In genomic region chr10:99412100-99412499, GRCh38 we compare ENCODE assay signal across 23 cellular contexts. TPM values are rescaled to one million over a fixed set of nuclear protein-coding genes. Genes with fewer than 3 reads are reported as not detected.
DNase-seq lines count a peak whose midpoint lies in the region; ATAC-seq, FAIRE-seq and TF ChIP-seq lines count a peak whose summit lies in the region.
"Had no signal": no experiment of that assay in that cellular context is flagged by ENCODE, and none has a peak within 500 bp of the region (broad histone marks: within the 10 kb centered on the region; RNA-seq: fewer than 3 reads in every experiment).

No MANE protein-coding gene starts in this region.

- TF ChIP-seq POLR2A in HepG2 (IDR thresholded peaks at IDR 0.05; ENCODE audit: insufficient read depth in 1 of 2, low read depth in 2 of 2, low read length in 2 of 2) = no peak

- no peak overlapping the region for H3K4me3 Mint-ChIP-seq in chondrocyte (ENCODE audit: unreplicated experiment)
- no peak overlapping the region for H3K4me3 Mint-ChIP-seq in activated T-helper 2 cell treated with anti-CD3 and anti-CD28 coated beads, Interferon-gamma antibody, Interleukin-2, Interleukin-4, amounts not matched to agents 10 μg/mL and 5 μg/mL and 100 μg/mL, durations not matched to agents 14 hours and 24 hours and 36 hours (ENCODE audit: low read depth)
- no peak overlapping the region for H3K4me3 Mint-ChIP-seq in activated CD4-positive, alpha-beta T cell treated with anti-CD3 and anti-CD28 coated beads for 36 hours
- H3K4me3 Mint-ChIP-seq: activated naive CD4-positive, alpha-beta T cell treated with anti-CD3 and anti-CD28 coated beads, Interleukin-2, amount 50 U/mL, for 24 hours; activated T-cell treated with anti-CD3 and anti-CD28 coated beads, Interleukin-2, amount 50 U/mL, for 24 hours; T-helper 2 cell treated with Interferon-gamma antibody and Interleukin-4, amounts not matched to agents 5 μg/mL and 100 μg/mL, for 36 hours had no signal

- TF ChIP-seq RAD21 in HepG2 (CRISPR knock-in tag; IDR thresholded peaks at IDR 0.05) = peak; percentile 28; the same call in 1 of the 2 replicates

- H3K79me2 ChIP-seq in HepG2 (ENCODE audit: insufficient read depth, low read length) = peaks cover 24% of the 10 kb centered on the region

- H3K9ac ChIP-seq in HepG2 (ENCODE audit: insufficient read depth, low read depth, low read length) = 0 out of 2 replicates have a peak overlapping the region, but pooled peaks have one; percentile 34
- H3K9ac ChIP-seq: BLaER1 treated with 17β-estradiol and CSF1 and Interleukin-3, amounts not matched to agents 10 nM and 100 nM; KMS-11 had no signal

- TF ChIP-seq CTCF in chondrocyte (IDR thresholded peaks at IDR 0.05) (no peak), HepG2 (CRISPR knock-in tag; IDR thresholded peaks at IDR 0.05) (peak; percentile 64)

- intact Hi-C loops in Right ventricle myocardium superior (cut with DNase I) (no loop called here), cardiac septum (cut with DNase I) (no loop called here), HepG2 (cut with micrococcal nuclease; ENCODE audit: unreplicated experiment) (loop anchor here (2.0 kb wide), 2 partner anchors 15 to 19 kb away; partner anchors contain the start of gene GOT1)
- intact Hi-C loops in activated T-helper 2 cell treated with anti-CD3 and anti-CD28 coated beads, Interferon-gamma antibody, Interleukin-2, Interleukin-4, amounts not matched to agents 10 μg/mL and 5 μg/mL and 100 μg/mL, durations not matched to agents 14 hours and 24 hours and 36 hours (cut with micrococcal nuclease) = no loop called here
- intact Hi-C loops in activated CD4-positive, alpha-beta T cell treated with anti-CD3 and anti-CD28 coated beads for 36 hours (cut with DNase I, micrococcal nuclease) = no loop called here

- H3K27ac ChIP-seq in HepG2 (ENCODE audit: extremely low read length, insufficient read depth, low read length) = peak overlapping the region; percentile 49
- H3K27ac ChIP-seq: ascending aorta; BLaER1 treated with 17β-estradiol and CSF1 and Interleukin-3, amounts not matched to agents 10 nM and 100 nM; KMS-11; left lung; PC-9 had no signal

- peaks cover 20% of the 10 kb centered on the region for H3K4me1 Mint-ChIP-seq in chondrocyte (ENCODE audit: low read depth)
- H3K4me1 Mint-ChIP-seq in activated T-helper 2 cell treated with anti-CD3 and anti-CD28 coated beads, Interferon-gamma antibody, Interleukin-2, Interleukin-4, amounts not matched to agents 10 μg/mL and 5 μg/mL and 100 μg/mL, durations not matched to agents 14 hours and 24 hours and 36 hours (ENCODE audit: low read depth) = peaks cover 4% of the 10 kb centered on the region
- H3K4me1 Mint-ChIP-seq in activated CD4-positive, alpha-beta T cell treated with anti-CD3 and anti-CD28 coated beads for 36 hours = peaks cover 5% of the 10 kb centered on the region

- peaks cover 11 to 25% of the 10 kb centered on the region in 2 experiments for H3K36me3 ChIP-seq in HepG2 (replicated peaks in 1 of 2; ENCODE audit: control insufficient read depth in 1 of 2, insufficient read depth in 2 of 2, low read length in 2 of 2)

- 0 out of 2 replicates have a peak, but pooled peaks cover 6% of the 10 kb centered on the region for H4K20me1 ChIP-seq in HepG2 (ENCODE audit: insufficient read depth, low read length)

- peaks cover 7% of the 10 kb centered on the region for H3K9me3 Mint-ChIP-seq in chondrocyte (ENCODE audit: low read depth)
- no peaks in the 10 kb centered on the region for H3K9me3 Mint-ChIP-seq in activated T-helper 2 cell treated with anti-CD3 and anti-CD28 coated beads, Interferon-gamma antibody, Interleukin-2, Interleukin-4, amounts not matched to agents 10 μg/mL and 5 μg/mL and 100 μg/mL, durations not matched to agents 14 hours and 24 hours and 36 hours
- H3K9me3 Mint-ChIP-seq in activated CD4-positive, alpha-beta T cell treated with anti-CD3 and anti-CD28 coated beads for 36 hours (ENCODE audit: low read depth) = peaks cover 3% of the 10 kb centered on the region
- H3K9me3 Mint-ChIP-seq: activated naive CD4-positive, alpha-beta T cell treated with anti-CD3 and anti-CD28 coated beads, Interleukin-2, amount 50 U/mL, for 24 hours; activated T-cell treated with anti-CD3 and anti-CD28 coated beads, Interleukin-2, amount 50 U/mL, for 24 hours; T-helper 2 cell treated with Interferon-gamma antibody and Interleukin-4, amounts not matched to agents 5 μg/mL and 100 μg/mL, for 36 hours had no signal

- H3K4me3 ChIP-seq in HepG2 (replicated peaks in 1 of 3; ENCODE audit: insufficient read depth in 1 of 3, low read depth in 2 of 3, low read length in 3 of 3) = no peak overlapping the region
- H3K4me3 ChIP-seq: ascending aorta; BLaER1 treated with 17β-estradiol and CSF1 and Interleukin-3, amounts not matched to agents 10 nM and 100 nM; left lung; PC-9 had no signal

- peaks cover 14% of the 10 kb centered on the region for H3K36me3 Mint-ChIP-seq in chondrocyte (ENCODE audit: low read depth)
- H3K36me3 Mint-ChIP-seq in activated T-helper 2 cell treated with anti-CD3 and anti-CD28 coated beads, Interferon-gamma antibody, Interleukin-2, Interleukin-4, amounts not matched to agents 10 μg/mL and 5 μg/mL and 100 μg/mL, durations not matched to agents 14 hours and 24 hours and 36 hours (ENCODE audit: low read depth) = peaks cover 7% of the 10 kb centered on the region
- H3K36me3 Mint-ChIP-seq in activated CD4-positive, alpha-beta T cell treated with anti-CD3 and anti-CD28 coated beads for 36 hours (ENCODE audit: low read depth) = peaks cover 31% of the 10 kb centered on the region

- no peaks in the 10 kb centered on the region for H3K27me3 ChIP-seq in HepG2 (ENCODE audit: control insufficient read depth in 1 of 2, insufficient read depth in 2 of 2, low read length in 2 of 2)
- H3K27me3 ChIP-seq: ascending aorta; BLaER1 treated with 17β-estradiol and CSF1 and Interleukin-3, amounts not matched to agents 10 nM and 100 nM; left lung had no signal

- 18% methylated on average over 1 of the region's 1 CpG for WGBS in HepG2 (ENCODE audit: low lambda C conversion rate)

- in situ Hi-C loops in HepG2 (cut with HindIII; ENCODE audit: extremely low pct_ligation_motif_present, low pct_unique_long_range_greater_than_20kb) = no loop called here

- POLR2A ChIA-PET in HepG2 (lab: Yijun Ruan, JAX) = interaction anchor here (0.6 to 2.1 kb wide), 5 partner anchors 8 to 1002 kb away, joined by 3 to 25 read pairs (median 3); partner anchors contain the start of gene GOT1
- POLR2A ChIA-PET in activated CD4-positive, alpha-beta T cell treated with anti-CD3 and anti-CD28 coated beads for 36 hours (lab: Charles Lee) = interaction anchor here (0.6 kb wide), 1 partner anchor 133 kb away, joined by 5 read pairs; no protein-coding TSS in a partner anchor

- H3K4me2 ChIP-seq in HepG2 (ENCODE audit: low read depth, low read length) = no peak overlapping the region; the same call in 1 of the 2 replicates
- H3K4me2 ChIP-seq: BLaER1 treated with 17β-estradiol and CSF1 and Interleukin-3, amounts not matched to agents 10 nM and 100 nM; KMS-11; PC-9 had no signal

- FAIRE-seq in HepG2 (lab: Jason Lieb, UNC) = peak; percentile 77
- FAIRE-seq: D721Med had no signal

- H3K27ac Mint-ChIP-seq in chondrocyte (ENCODE audit: unreplicated experiment) = peak overlapping the region; percentile 8
- H3K27ac Mint-ChIP-seq in activated T-helper 2 cell treated with anti-CD3 and anti-CD28 coated beads, Interferon-gamma antibody, Interleukin-2, Interleukin-4, amounts not matched to agents 10 μg/mL and 5 μg/mL and 100 μg/mL, durations not matched to agents 14 hours and 24 hours and 36 hours = no peak overlapping the region
- no peak overlapping the region for H3K27ac Mint-ChIP-seq in activated CD4-positive, alpha-beta T cell treated with anti-CD3 and anti-CD28 coated beads for 36 hours
- H3K27ac Mint-ChIP-seq: activated naive CD4-positive, alpha-beta T cell treated with anti-CD3 and anti-CD28 coated beads, Interleukin-2, amount 50 U/mL, for 24 hours; activated T-cell treated with anti-CD3 and anti-CD28 coated beads, Interleukin-2, amount 50 U/mL, for 24 hours; T-helper 2 cell treated with Interferon-gamma antibody and Interleukin-4, amounts not matched to agents 5 μg/mL and 100 μg/mL, for 36 hours had no signal

- BruUV-seq in HepG2 (replicated peaks; lab: Mats Ljungman, UMichigan) = no TSS peak

- H3K27me3 Mint-ChIP-seq in chondrocyte (ENCODE audit: low read depth) = no peaks in the 10 kb centered on the region
- no peaks in the 10 kb centered on the region for H3K27me3 Mint-ChIP-seq in activated T-helper 2 cell treated with anti-CD3 and anti-CD28 coated beads, Interferon-gamma antibody, Interleukin-2, Interleukin-4, amounts not matched to agents 10 μg/mL and 5 μg/mL and 100 μg/mL, durations not matched to agents 14 hours and 24 hours and 36 hours (ENCODE audit: low read depth)
- H3K27me3 Mint-ChIP-seq in activated CD4-positive, alpha-beta T cell treated with anti-CD3 and anti-CD28 coated beads for 36 hours = no peaks in the 10 kb centered on the region
- H3K27me3 Mint-ChIP-seq: activated naive CD4-positive, alpha-beta T cell treated with anti-CD3 and anti-CD28 coated beads, Interleukin-2, amount 50 U/mL, for 24 hours; activated T-cell treated with anti-CD3 and anti-CD28 coated beads, Interleukin-2, amount 50 U/mL, for 24 hours had no signal

- CTCF ChIA-PET in HepG2 (lab: Yijun Ruan, JAX; ENCODE audit: low intra/inter-chr PET ratio, low total read pairs) = no interaction called here
- CTCF ChIA-PET in activated CD4-positive, alpha-beta T cell treated with anti-CD3 and anti-CD28 coated beads for 36 hours (lab: Charles Lee) = interaction anchor here (0.6 to 1.2 kb wide), 2 partner anchors 25 to 43 kb away, joined by 3 read pairs; no protein-coding TSS in a partner anchor

- TF ChIP-seq EP300 in HepG2 (IDR thresholded peaks at IDR 0.05; ENCODE audit: low read depth in 2 of 2, low read length in 2 of 2) (peak in 1 of 2 experiments; percentile 53; a peak in 2 of 4 replicates), HepG2 (CRISPR knock-in tag; IDR thresholded peaks at IDR 0.05; ENCODE audit: borderline replicate concordance) (no peak)

- ATAC-seq in Right ventricle myocardium superior (ENCODE audit: poor library complexity) (peak; percentile 81), HepG2 (peak; percentile 98)
- no peak for ATAC-seq in activated CD4-positive, alpha-beta T cell treated with anti-CD3 and anti-CD28 coated beads for 36 hours
- ATAC-seq: left lung had no signal

- no peak overlapping the region for H2AFZ ChIP-seq in HepG2 (ENCODE audit: low read length)
- H2AFZ ChIP-seq: PC-9 had no signal

- H3K9me3 ChIP-seq in HepG2 (ENCODE audit: low read length) = no peaks in the 10 kb centered on the region
- H3K9me3 ChIP-seq: ascending aorta, left lung had no signal

- peaks cover 20% of the 10 kb centered on the region for H3K4me1 ChIP-seq in HepG2 (ENCODE audit: insufficient read depth, low read length)
- H3K4me1 ChIP-seq: ascending aorta, left lung had no signal

- DNase-seq in Right ventricle myocardium superior (no peak), cardiac septum (ENCODE audit: low spot score) (no peak), chondrocyte (ENCODE audit: low spot score) (no peak), HepG2 (ENCODE audit: low spot score) (peak; percentile 75), NCI-H69 (lab: John Stamatoyannopoulos, UW) (no peak), SIG-M5 (lab: John Stamatoyannopoulos, UW) (no peak)
- no peak for DNase-seq in activated T-helper 2 cell treated with anti-CD3 and anti-CD28 coated beads, Interferon-gamma antibody, Interleukin-2, Interleukin-4, amounts not matched to agents 10 μg/mL and 5 μg/mL and 100 μg/mL, durations not matched to agents 14 hours and 24 hours and 36 hours (ENCODE audit: low spot score)
- DNase-seq in activated CD4-positive, alpha-beta T cell treated with anti-CD3 and anti-CD28 coated beads for 36 hours = no peak
- DNase-seq: activated T-cell treated with anti-CD3 and anti-CD28 coated beads, Interleukin-2, amount 50 U/mL, for 24 hours; cerebellar nuclear complex; effector CD4-positive, alpha-beta T cell; left lung; NCI-H187 treated with DMSO at 0.1 percent for 48 hours; NCI-H345; PC-9; stimulated activated CD4-positive, alpha-beta T cell treated with anti-CD3 and anti-CD28 coated beads, Interleukin-15, amount 100 ng/mL, for 24 hours; substantia nigra had no signal

RNA-seq across cellular contexts. Expression of gene GOT1, which starts 18.3 kb away (rescaled TPM):
- total RNA-seq in Right ventricle myocardium superior (516 TPM), cardiac septum (390 TPM), chondrocyte (18.3 to 38.9 TPM (median 34.2 TPM) in 3 replicates), HepG2 (2016; rRNA removed; fragmentation: Illumina TruSeq; extraction: Trizol) (102 and 138 TPM in 2 replicates)
- 28.5 and 30.6 TPM in 2 replicates for total RNA-seq in HepG2 (2016; cell fraction: cytosol; rRNA removed; fragmentation: Illumina TruSeq; extraction: Trizol; ENCODE audit: low read depth)
- total RNA-seq in HepG2 (2016; cell fraction: insoluble cytoplasmic fraction; rRNA removed; fragmentation: Illumina TruSeq; extraction: Trizol) = 105 and 133 TPM in 2 replicates
- total RNA-seq in HepG2 (2016; cell fraction: membrane; rRNA removed; fragmentation: Illumina TruSeq; extraction: Trizol) = 30.1 and 35.1 TPM in 2 replicates
- 41.3 and 49.6 TPM in 2 replicates for total RNA-seq in HepG2 (2016; cell fraction: nucleus; rRNA removed; fragmentation: Illumina TruSeq; extraction: Trizol)
- polyA plus RNA-seq in HepG2 (2011; rRNA removed) = 81.2 and 108 TPM in 2 replicates
- 60.2 and 68.1 TPM in 2 replicates for polyA plus RNA-seq in HepG2 (2011; cell fraction: cytosol; rRNA removed)
- polyA plus RNA-seq in HepG2 (2011; cell fraction: nucleus; rRNA removed) = 40.4 and 52.4 TPM in 2 replicates
- 92.4 and 114 TPM in 2 replicates for polyA plus RNA-seq in HepG2 (2012)
- 18.3 and 21.0 TPM in 2 replicates for polyA plus RNA-seq in HepG2 (2016; cell fraction: cytosol; fragmentation: Illumina TruSeq; extraction: Trizol; ENCODE audit: low read depth)
- 135 and 142 TPM in 2 replicates for polyA plus RNA-seq in HepG2 (2016; cell fraction: insoluble cytoplasmic fraction; fragmentation: Illumina TruSeq; extraction: Trizol; ENCODE audit: low read depth)
- polyA plus RNA-seq in HepG2 (2016; cell fraction: membrane; fragmentation: Illumina TruSeq; extraction: Trizol; ENCODE audit: low read depth) = 21.5 and 28.1 TPM in 2 replicates
- 59.9 and 72.8 TPM in 2 replicates for polyA plus RNA-seq in HepG2 (2016; cell fraction: nucleus; fragmentation: Illumina TruSeq; extraction: Trizol; ENCODE audit: insufficient read depth, low read depth)
- 39.6 and 69.8 TPM in 2 replicates for polyA minus RNA-seq in HepG2 (2011; rRNA and poly(A)+ RNA removed; ENCODE audit: low replicate concordance)
- polyA minus RNA-seq in HepG2 (2011; cell fraction: cytosol; rRNA and poly(A)+ RNA removed) = 71.8 and 90.7 TPM in 2 replicates
- polyA minus RNA-seq in HepG2 (2011; cell fraction: nucleus; rRNA and poly(A)+ RNA removed) = 41.1 and 59.3 TPM in 2 replicates
- total RNA-seq in activated T-helper 2 cell treated with anti-CD3 and anti-CD28 coated beads, Interferon-gamma antibody, Interleukin-2, Interleukin-4, amounts not matched to agents 10 μg/mL and 5 μg/mL and 100 μg/mL, durations not matched to agents 14 hours and 24 hours and 36 hours = 30.1 and 35.1 TPM in 2 replicates
- 10 to 100 TPM; 51.7 to 83.5 TPM for total RNA-seq in activated CD4-positive, alpha-beta T cell treated with anti-CD3 and anti-CD28 coated beads for 36 hours
